Comparison of ENCODE assay signal across 8 cellular contexts in genomic region chr1:111346089-111346885, GRCh38. TPM values are rescaled to one million over a fixed set of nuclear protein-coding genes. Genes with fewer than 3 reads are reported as not detected.
DNase-seq lines count a peak whose midpoint lies in the region; TF ChIP-seq lines count a peak whose summit lies in the region.

No MANE protein-coding gene starts in this region.

- H3K4me3 ChIP-seq in H7 (ENCODE audit: insufficient read depth, low read depth, low read length), result peak overlapping the region; percentile 72
- peak overlapping the region; percentile 53 for H3K4me3 ChIP-seq in MG63
- H3K4me3 ChIP-seq in suprapubic skin, result peak overlapping the region; percentile 71

- H3K36me3 ChIP-seq in H7 (replicated peaks; ENCODE audit: control insufficient read depth, insufficient read depth, low read length), result no peaks in the 10 kb centered on the region; the same call in 1 of the 2 replicates
- H3K36me3 ChIP-seq in MG63, result no peaks in the 10 kb centered on the region
- H3K36me3 ChIP-seq in suprapubic skin, result no peaks in the 10 kb centered on the region

- no peaks in the 10 kb centered on the region for H3K36me3 Mint-ChIP-seq in activated naive CD4-positive, alpha-beta T cell treated with anti-CD3 and anti-CD28 coated beads for 36 hours (ENCODE audit: low read depth)

- H3K4me1 Mint-ChIP-seq in activated naive CD4-positive, alpha-beta T cell treated with anti-CD3 and anti-CD28 coated beads for 36 hours (ENCODE audit: low read depth), result peaks cover 12% of the 10 kb centered on the region

- intact Hi-C loops in activated naive CD4-positive, alpha-beta T cell treated with anti-CD3 and anti-CD28 coated beads for 36 hours (cut with micrococcal nuclease), result loop anchor here (5.0 to 10.0 kb wide), 2 partner anchors 124 to 419 kb away; no protein-coding TSS in a partner anchor

- peak overlapping the region; percentile 64 for H3K27ac Mint-ChIP-seq in activated naive CD4-positive, alpha-beta T cell treated with anti-CD3 and anti-CD28 coated beads for 36 hours

- no peaks in the 10 kb centered on the region for H3K9me3 ChIP-seq in MG63
- H3K9me3 ChIP-seq in suprapubic skin, result no peaks in the 10 kb centered on the region

- WGBS in suprapubic skin, result 8% methylated on average over 21 of the region's 45 CpGs

- DNase-seq in EL (peak; percentile 70), H7 (peak; percentile 96), MG63 (peak; percentile 72), SIG-M5 treated with dmso at 0.1 percent for 504 hours (lab: John Stamatoyannopoulos, UW; ENCODE audit: unreplicated experiment) (peak; percentile 73), glomerular visceral epithelial cell (ENCODE audit: extremely low spot score) (peak; percentile 77), occipital lobe (lab: John Stamatoyannopoulos, UW) (peak; percentile 77), suprapubic skin (ENCODE audit: low spot score in 2 of 2) (peak; percentile 89 to 93)
- peak; percentile 86 for DNase-seq in activated naive CD4-positive, alpha-beta T cell treated with anti-CD3 and anti-CD28 coated beads for 36 hours

- H3K27me3 Mint-ChIP-seq in activated naive CD4-positive, alpha-beta T cell treated with anti-CD3 and anti-CD28 coated beads for 36 hours (ENCODE audit: low read depth), result no peaks in the 10 kb centered on the region

- CTCF ChIA-PET in activated naive CD4-positive, alpha-beta T cell treated with anti-CD3 and anti-CD28 coated beads for 36 hours (lab: Charles Lee), result interaction anchor here (0.7 to 1.8 kb wide), 7 partner anchors 12 to 316 kb away, joined by 3 to 6 read pairs (median 5); no protein-coding TSS in a partner anchor

- TF ChIP-seq EP300 in suprapubic skin (IDR thresholded peaks at IDR 0.05), result no peak

- H3K9me3 Mint-ChIP-seq in activated naive CD4-positive, alpha-beta T cell treated with anti-CD3 and anti-CD28 coated beads for 36 hours, result no peaks in the 10 kb centered on the region

- H3K4me3 Mint-ChIP-seq in activated naive CD4-positive, alpha-beta T cell treated with anti-CD3 and anti-CD28 coated beads for 36 hours, result peak overlapping the region; percentile 90

- no peaks in the 10 kb centered on the region for H3K27me3 ChIP-seq in H7 (ENCODE audit: control insufficient read depth, insufficient read depth, low read length)
- peaks cover 3% of the 10 kb centered on the region; the same call in 1 of the 2 replicates for H3K27me3 ChIP-seq in MG63
- no peaks in the 10 kb centered on the region for H3K27me3 ChIP-seq in suprapubic skin

- H3K27ac ChIP-seq in suprapubic skin, result peak overlapping the region; percentile 60

- H3K4me1 ChIP-seq in suprapubic skin, result peaks cover 14% of the 10 kb centered on the region

- no peak for TF ChIP-seq CTCF in suprapubic skin (IDR thresholded peaks at IDR 0.05)

- peak in 1 of 2 donors; percentile 25 for TF ChIP-seq POLR2A in suprapubic skin (IDR thresholded peaks at IDR 0.05)

RNA-seq across cellular contexts. Expression of gene CHIA, which starts 55.6 kb away (rescaled TPM):
- not detected in 2 replicates for total RNA-seq in H7 (2014; rRNA removed; shearing (Covaris generic))
- not detected in 2 replicates for total RNA-seq in MG63 (2014; rRNA removed; shearing (Covaris generic); ENCODE audit: low replicate concordance)
- not detected for total RNA-seq in activated naive CD4-positive, alpha-beta T cell treated with anti-CD3 and anti-CD28 coated beads for 36 hours
- total RNA-seq in occipital lobe, result not detected
- not detected for total RNA-seq in suprapubic skin

Comparison
In these comparisons a context has a peak if more than half of its experiments do, and no peak if none do; other contexts are left out.
1. Peak in every context shown above with its lines: DNase-seq, H3K4me3 ChIP-seq and H3K27ac ChIP-seq.